ENCODE assay signal across 13 cellular contexts in the genomic region with DNA sequence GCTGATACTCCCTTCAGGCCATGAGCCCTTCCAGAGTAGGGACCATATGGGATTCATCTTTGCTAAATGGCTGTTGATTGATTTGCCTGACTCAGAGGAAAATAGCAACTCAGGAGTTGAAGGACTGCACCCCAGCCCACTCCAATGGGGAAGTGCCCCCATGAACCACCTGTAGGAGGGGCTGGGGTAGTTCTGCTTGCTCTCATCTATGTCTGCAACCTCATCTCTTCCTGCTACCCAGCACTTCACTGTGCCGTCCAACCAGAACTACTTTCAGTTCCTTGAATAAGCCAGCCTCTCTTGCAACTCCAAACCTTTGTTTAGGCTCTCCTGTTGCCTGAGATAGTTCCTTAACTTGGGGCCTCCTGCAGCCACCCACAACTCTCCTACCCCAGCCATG. TPM values are rescaled to one million over a fixed set of nuclear protein-coding genes. Genes with fewer than 3 reads are reported as not detected.
DNase-seq lines count a peak whose midpoint lies in the region; ATAC-seq and TF ChIP-seq lines count a peak whose summit lies in the region.
"Had no signal": no experiment of that assay in that cellular context is flagged by ENCODE, and none has a peak within 500 bp of the region (broad histone marks: within the 10 kb centered on the region; RNA-seq: fewer than 3 reads in every experiment).

No MANE protein-coding gene starts in this region.

- no peak for TF ChIP-seq CTCF in SK-N-SH (IDR thresholded peaks at IDR 0.05)

- WGBS in SK-N-SH (ENCODE audit: low lambda C conversion rate) = 100% methylated on average over 1 of the region's 1 CpG

- peak; percentile 42 for DNase-seq in globus pallidus (ENCODE audit: low spot score)
- DNase-seq in KBM-7 = no peak
- DNase-seq in activated CD4-positive, CD25-positive, alpha-beta regulatory T cell treated with anti-CD3 and anti-CD28 coated beads, Interleukin-2, amount 50 U/mL, for 72 hours = no peak
- no peak for DNase-seq in SK-N-SH
- DNase-seq: central memory CD4-positive, alpha-beta T cell; foreskin keratinocyte; KG1; NCI-H748 treated with DMSO at 0.1 percent for 48 hours; T1000 had no signal

- H3K4me1 ChIP-seq in SK-N-SH (ENCODE audit: control insufficient read depth in 1 of 2, insufficient read depth in 2 of 2, low read depth in 1 of 2, low read length in 1 of 2) = no peaks in the 10 kb centered on the region
- H3K4me1 ChIP-seq: foreskin keratinocyte had no signal

- H3K36me3 ChIP-seq in SK-N-SH (replicated peaks in 1 of 2; ENCODE audit: control insufficient read depth in 1 of 2, insufficient read depth in 2 of 2, low read length in 1 of 2) = peaks cover 1 to 40% of the 10 kb centered on the region in 2 experiments

- no peak overlapping the region for H3K4me3 ChIP-seq in SK-N-SH (ENCODE audit: low read depth in 2 of 2, low read length in 1 of 2)

- in situ Hi-C loops in KBM-7 (cut with MboI; ENCODE audit: low pct_unique_long_range_greater_than_20kb, low sequenced_read_pairs) = no loop called here

- no peak overlapping the region for H3K4me2 ChIP-seq in SK-N-SH

- H4K20me1 ChIP-seq in SK-N-SH (ENCODE audit: insufficient read depth) = no peaks in the 10 kb centered on the region

- H3K9me2 ChIP-seq in SK-N-SH = no peaks in the 10 kb centered on the region

- POLR2A ChIA-PET in SK-N-SH (lab: Yijun Ruan, JAX) = no interaction called here

- ATAC-seq in GM18511 (IDR thresholded peaks at IDR 0.05; ENCODE audit: unreplicated experiment) (peak; percentile 96), HG02588 (IDR thresholded peaks at IDR 0.05; ENCODE audit: unreplicated experiment) (peak; percentile 73), HG03460 (IDR thresholded peaks at IDR 0.05; ENCODE audit: unreplicated experiment) (peak; percentile 87), GM18520 (IDR thresholded peaks at IDR 0.05; ENCODE audit: unreplicated experiment) (no peak)
- ATAC-seq: foreskin keratinocyte had no signal

- no peak for TF ChIP-seq RAD21 in SK-N-SH (IDR thresholded peaks at IDR 0.05; ENCODE audit: low read length)

- no peak overlapping the region for H3K27ac ChIP-seq in SK-N-SH (ENCODE audit: low read depth in 2 of 2, low read length in 1 of 2)
- H3K27ac ChIP-seq: foreskin keratinocyte had no signal

- no peak overlapping the region for H2AFZ ChIP-seq in SK-N-SH (ENCODE audit: low read depth)

- H3K9me3 ChIP-seq in SK-N-SH = no peaks in the 10 kb centered on the region

- no peaks in the 10 kb centered on the region for H3K79me2 ChIP-seq in SK-N-SH (ENCODE audit: insufficient read depth)

- no peaks in the 10 kb centered on the region for H3F3A ChIP-seq in SK-N-SH (replicated peaks; ENCODE audit: insufficient read depth)

- no peak for TF ChIP-seq EP300 in SK-N-SH (IDR thresholded peaks at IDR 0.05; ENCODE audit: borderline replicate concordance in 1 of 2, low read depth in 1 of 2, low read length in 1 of 2)

- CTCF ChIA-PET in SK-N-SH (lab: Yijun Ruan, JAX) = no interaction called here

- H3K9ac ChIP-seq in SK-N-SH = no peak overlapping the region

- no peaks in the 10 kb centered on the region for H3K27me3 ChIP-seq in SK-N-SH (ENCODE audit: insufficient read depth)
- H3K27me3 ChIP-seq: foreskin keratinocyte had no signal

TF ChIP-seq in SK-N-SH, 30 proteins besides CTCF, POLR2A, EP300 and RAD21:
- TF ChIP-seq, protein P1, sequence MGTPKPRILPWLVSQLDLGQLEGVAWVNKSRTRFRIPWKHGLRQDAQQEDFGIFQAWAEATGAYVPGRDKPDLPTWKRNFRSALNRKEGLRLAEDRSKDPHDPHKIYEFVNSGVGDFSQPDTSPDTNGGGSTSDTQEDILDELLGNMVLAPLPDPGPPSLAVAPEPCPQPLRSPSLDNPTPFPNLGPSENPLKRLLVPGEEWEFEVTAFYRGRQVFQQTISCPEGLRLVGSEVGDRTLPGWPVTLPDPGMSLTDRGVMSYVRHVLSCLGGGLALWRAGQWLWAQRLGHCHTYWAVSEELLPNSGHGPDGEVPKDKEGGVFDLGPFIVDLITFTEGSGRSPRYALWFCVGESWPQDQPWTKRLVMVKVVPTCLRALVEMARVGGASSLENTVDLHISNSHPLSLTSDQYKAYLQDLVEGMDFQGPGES (IDR thresholded peaks at IDR 0.05; ENCODE audit: low read depth, low read length) = no peak
- TF ChIP-seq FOXJ3 (CRISPR knock-in tag; IDR thresholded peaks at IDR 0.05) = no peak
- TF ChIP-seq CHD2 (IDR thresholded peaks at IDR 0.05; ENCODE audit: low read length, partially characterized antibody) = no peak
- TF ChIP-seq TAF1 (IDR thresholded peaks at IDR 0.05; ENCODE audit: borderline replicate concordance, low read depth, low read length) = no peak
- no peak for TF ChIP-seq MXI1 (IDR thresholded peaks at IDR 0.05; ENCODE audit: low read depth, low read length)
- TF ChIP-seq MEF2A (IDR thresholded peaks at IDR 0.05; ENCODE audit: borderline replicate concordance, low read depth) = no peak
- no peak for TF ChIP-seq GABPA (IDR thresholded peaks at IDR 0.05; ENCODE audit: low read depth)
- no peak for TF ChIP-seq RFX5 (IDR thresholded peaks at IDR 0.05; ENCODE audit: low read length)
- TF ChIP-seq, protein P2, sequence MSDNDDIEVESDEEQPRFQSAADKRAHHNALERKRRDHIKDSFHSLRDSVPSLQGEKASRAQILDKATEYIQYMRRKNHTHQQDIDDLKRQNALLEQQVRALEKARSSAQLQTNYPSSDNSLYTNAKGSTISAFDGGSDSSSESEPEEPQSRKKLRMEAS (IDR thresholded peaks at IDR 0.05; ENCODE audit: low read depth) = no peak
- TF ChIP-seq, protein P3, sequence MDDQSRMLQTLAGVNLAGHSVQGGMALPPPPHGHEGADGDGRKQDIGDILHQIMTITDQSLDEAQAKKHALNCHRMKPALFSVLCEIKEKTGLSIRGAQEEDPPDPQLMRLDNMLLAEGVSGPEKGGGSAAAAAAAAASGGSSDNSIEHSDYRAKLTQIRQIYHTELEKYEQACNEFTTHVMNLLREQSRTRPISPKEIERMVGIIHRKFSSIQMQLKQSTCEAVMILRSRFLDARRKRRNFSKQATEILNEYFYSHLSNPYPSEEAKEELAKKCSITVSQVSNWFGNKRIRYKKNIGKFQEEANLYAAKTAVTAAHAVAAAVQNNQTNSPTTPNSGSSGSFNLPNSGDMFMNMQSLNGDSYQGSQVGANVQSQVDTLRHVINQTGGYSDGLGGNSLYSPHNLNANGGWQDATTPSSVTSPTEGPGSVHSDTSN (IDR thresholded peaks at IDR 0.05) = no peak
- no peak for TF ChIP-seq GATA2 (CRISPR knock-in tag; IDR thresholded peaks at IDR 0.05)

RNA-seq across cellular contexts. Expression of a gene that starts 26.6 kb away (rescaled TPM):
- 4.3 and 5.6 TPM in 2 replicates for polyA plus RNA-seq in SK-N-SH (2012; rRNA removed)
- 5.8 and 6.3 TPM in 2 replicates for polyA plus RNA-seq in SK-N-SH (2012; cell fraction: cytosol; rRNA removed)
- polyA plus RNA-seq in SK-N-SH (2012; cell fraction: nucleus; rRNA removed) = 3.2 and 4.1 TPM in 2 replicates
- polyA plus RNA-seq: foreskin keratinocyte had no signal
